Comparison of ENCODE assay signal across 8 cellular contexts in the genomic region with DNA sequence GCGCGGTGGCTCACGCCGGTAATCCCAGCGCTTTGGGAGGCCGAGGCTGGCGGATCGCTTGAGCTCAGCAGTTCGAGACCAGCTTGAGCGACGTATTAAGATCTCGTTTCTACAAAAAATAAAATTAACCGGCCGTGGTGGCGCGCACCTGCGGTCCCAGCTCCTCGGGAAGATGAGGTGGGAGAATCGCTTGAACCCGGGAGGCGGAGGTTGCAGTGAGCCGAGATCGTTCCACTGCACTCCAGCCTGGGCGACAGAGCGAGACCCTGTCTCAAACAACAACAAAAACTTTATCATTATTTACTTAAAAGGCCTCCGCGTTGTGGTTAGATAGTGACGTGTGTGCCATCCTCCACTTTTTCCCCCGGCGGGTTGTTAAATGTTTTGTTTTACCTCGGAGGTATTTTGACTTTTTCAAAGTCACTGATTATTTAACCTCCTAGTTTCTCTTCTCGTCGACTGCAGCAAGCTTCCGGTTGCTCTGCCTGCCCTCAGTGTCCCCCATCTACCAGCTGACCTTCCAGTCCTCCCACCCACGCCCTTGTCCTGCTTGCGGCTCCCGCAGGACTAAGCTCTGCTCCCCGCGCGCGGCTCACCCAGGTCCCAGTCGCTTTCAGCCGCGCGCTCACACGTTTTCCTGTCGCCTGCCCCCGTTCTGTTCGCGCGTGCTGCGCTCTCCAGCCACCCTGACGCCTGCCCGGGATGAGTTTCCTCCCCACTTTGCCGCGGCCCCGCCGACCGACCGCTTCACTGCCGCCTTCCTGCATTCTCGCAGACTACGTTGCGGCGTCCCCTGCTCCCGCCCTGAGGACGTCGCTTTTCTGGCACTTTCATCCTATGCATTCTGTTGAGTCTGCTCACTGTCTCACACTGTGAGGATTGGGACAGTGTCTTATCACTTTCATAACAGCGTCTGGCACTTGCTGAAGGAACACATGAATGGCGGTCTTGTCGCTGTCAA. TPM values are rescaled to one million over a fixed set of nuclear protein-coding genes. Genes with fewer than 3 reads are reported as not detected.
DNase-seq lines count a peak whose midpoint lies in the region; ATAC-seq and TF ChIP-seq lines count a peak whose summit lies in the region.

No MANE protein-coding gene starts in this region.

- H3K27me3 Mint-ChIP-seq in nephron (ENCODE audit: low read depth): no peaks in the 10 kb centered on the region
- H3K27me3 Mint-ChIP-seq in stimulated activated naive CD8-positive, alpha-beta T cell treated with anti-CD3 and anti-CD28 coated beads, Interleukin-15, Interleukin-2, amounts not matched to agents 100 ng/mL and 50 ng/mL, for 24 hours: no peaks in the 10 kb centered on the region

- H3K36me3 Mint-ChIP-seq in nephron (ENCODE audit: low read depth): peaks cover 4% of the 10 kb centered on the region
- peaks cover 24% of the 10 kb centered on the region for H3K36me3 Mint-ChIP-seq in stimulated activated naive CD8-positive, alpha-beta T cell treated with anti-CD3 and anti-CD28 coated beads, Interleukin-15, Interleukin-2, amounts not matched to agents 100 ng/mL and 50 ng/mL, for 24 hours (ENCODE audit: low read depth)

- peak; percentile 33 for ATAC-seq in GM21360 (IDR thresholded peaks at IDR 0.05; ENCODE audit: unreplicated experiment)

- DNase-seq in COR-L47 (lab: John Stamatoyannopoulos, UW): peak; percentile 76
- peak; percentile 87 for DNase-seq in Jurkat, Clone E6-1 (ENCODE audit: low read depth, low spot score)
- DNase-seq in RPMI7951 (ENCODE audit: low read depth): peak; percentile 78
- DNase-seq in activated T-helper 1 cell treated with anti-CD3 and anti-CD28 coated beads, Interleukin-2, amount 50 U/mL, for 16 hours (ENCODE audit: low read depth in 1 of 2, low spot score in 1 of 2): peak; percentile 43 to 56
- DNase-seq in fibroblast of peridontal ligament (ENCODE audit: extremely low read depth): peak; percentile 42

- H3K27ac Mint-ChIP-seq in nephron: peak overlapping the region; percentile 99 to 100 (median 99)
- peak overlapping the region; percentile 98 for H3K27ac Mint-ChIP-seq in stimulated activated naive CD8-positive, alpha-beta T cell treated with anti-CD3 and anti-CD28 coated beads, Interleukin-15, Interleukin-2, amounts not matched to agents 100 ng/mL and 50 ng/mL, for 24 hours

- H3K9me3 Mint-ChIP-seq in nephron: no peaks in the 10 kb centered on the region
- no peaks in the 10 kb centered on the region for H3K9me3 Mint-ChIP-seq in stimulated activated naive CD8-positive, alpha-beta T cell treated with anti-CD3 and anti-CD28 coated beads, Interleukin-15, Interleukin-2, amounts not matched to agents 100 ng/mL and 50 ng/mL, for 24 hours

- peak overlapping the region; percentile 90 to 96 (median 91) for H3K4me3 Mint-ChIP-seq in nephron
- peak overlapping the region; percentile 95 for H3K4me3 Mint-ChIP-seq in stimulated activated naive CD8-positive, alpha-beta T cell treated with anti-CD3 and anti-CD28 coated beads, Interleukin-15, Interleukin-2, amounts not matched to agents 100 ng/mL and 50 ng/mL, for 24 hours

- no peak for TF ChIP-seq CTCF in nephron (IDR thresholded peaks at IDR 0.05; ENCODE audit: unreplicated experiment in 3 of 3)

- peaks cover 44% of the 10 kb centered on the region for H3K4me1 Mint-ChIP-seq in nephron
- H3K4me1 Mint-ChIP-seq in stimulated activated naive CD8-positive, alpha-beta T cell treated with anti-CD3 and anti-CD28 coated beads, Interleukin-15, Interleukin-2, amounts not matched to agents 100 ng/mL and 50 ng/mL, for 24 hours (ENCODE audit: low read depth): peaks cover 43% of the 10 kb centered on the region

- peak overlapping the region; percentile 91 for H3K4me3 ChIP-seq in Jurkat, Clone E6-1 (ENCODE audit: low read length)

RNA-seq across cellular contexts. Expression of a gene that starts 1.2 kb away (rescaled TPM):
- 73.1 TPM for polyA plus RNA-seq in Jurkat, Clone E6-1 (2012; ENCODE audit: insufficient read depth, insufficient read length)
- total RNA-seq in RPMI7951 (2014; rRNA removed; shearing (Covaris generic)): 50.7 and 59.4 TPM in 2 replicates

Comparison
In these comparisons a context has a peak if more than half of its experiments do, and no peak if none do; other contexts are left out.
1. Peak in every context shown above with its lines: DNase-seq, ATAC-seq and H3K4me3 ChIP-seq.